In the genomic region with DNA sequence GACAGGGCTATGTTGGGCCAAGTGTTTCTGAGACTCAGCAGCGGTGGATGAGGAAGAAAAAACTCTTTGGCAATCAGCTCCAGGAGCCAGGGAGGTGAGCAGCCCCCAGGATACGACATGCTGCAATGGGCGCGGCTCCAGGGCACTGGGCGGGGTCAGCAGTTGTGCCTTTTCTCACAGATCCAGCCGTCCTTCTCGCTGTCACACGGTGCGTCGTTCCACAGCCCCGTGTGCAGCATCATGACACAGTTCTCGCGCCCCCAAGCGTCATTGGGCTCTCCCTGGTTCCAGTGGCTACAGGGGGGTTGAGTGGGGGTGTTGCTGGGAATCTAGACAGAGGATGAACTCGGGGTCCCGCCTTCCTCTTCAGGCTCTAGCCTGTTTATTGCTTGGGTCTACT, we compare ENCODE assay signal across 2 cellular contexts.
TF ChIP-seq lines count a peak whose summit lies in the region.

No MANE protein-coding gene starts in this region.

TF ChIP-seq in GM23338, 12 proteins besides CTCF, POLR2A, EP300 and RAD21:
- TF ChIP-seq NANOG (IDR thresholded peaks at IDR 0.05; ENCODE audit: borderline replicate concordance) (no peak), STAT1 (IDR thresholded peaks at IDR 0.05; ENCODE audit: unreplicated experiment) (no peak), ZNF462 (CRISPR knock-in tag; IDR thresholded peaks at IDR 0.05) (no peak), POLR2AphosphoS5 (IDR thresholded peaks at IDR 0.05; ENCODE audit: low read depth) (no peak)
- TF ChIP-seq, protein P1, sequence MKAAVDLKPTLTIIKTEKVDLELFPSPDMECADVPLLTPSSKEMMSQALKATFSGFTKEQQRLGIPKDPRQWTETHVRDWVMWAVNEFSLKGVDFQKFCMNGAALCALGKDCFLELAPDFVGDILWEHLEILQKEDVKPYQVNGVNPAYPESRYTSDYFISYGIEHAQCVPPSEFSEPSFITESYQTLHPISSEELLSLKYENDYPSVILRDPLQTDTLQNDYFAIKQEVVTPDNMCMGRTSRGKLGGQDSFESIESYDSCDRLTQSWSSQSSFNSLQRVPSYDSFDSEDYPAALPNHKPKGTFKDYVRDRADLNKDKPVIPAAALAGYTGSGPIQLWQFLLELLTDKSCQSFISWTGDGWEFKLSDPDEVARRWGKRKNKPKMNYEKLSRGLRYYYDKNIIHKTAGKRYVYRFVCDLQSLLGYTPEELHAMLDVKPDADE (IDR thresholded peaks at IDR 0.05) = no peak

TF ChIP-seq in K562, 482 proteins besides CTCF, POLR2A, EP300 and RAD21:
- no peak for TF ChIP-seq TRIM28 (IDR thresholded peaks at IDR 0.05)
- TF ChIP-seq PTRF (tag; IDR thresholded peaks at IDR 0.05) = no peak
